ENCODE assay signal across 1 cellular context in the genomic region with DNA sequence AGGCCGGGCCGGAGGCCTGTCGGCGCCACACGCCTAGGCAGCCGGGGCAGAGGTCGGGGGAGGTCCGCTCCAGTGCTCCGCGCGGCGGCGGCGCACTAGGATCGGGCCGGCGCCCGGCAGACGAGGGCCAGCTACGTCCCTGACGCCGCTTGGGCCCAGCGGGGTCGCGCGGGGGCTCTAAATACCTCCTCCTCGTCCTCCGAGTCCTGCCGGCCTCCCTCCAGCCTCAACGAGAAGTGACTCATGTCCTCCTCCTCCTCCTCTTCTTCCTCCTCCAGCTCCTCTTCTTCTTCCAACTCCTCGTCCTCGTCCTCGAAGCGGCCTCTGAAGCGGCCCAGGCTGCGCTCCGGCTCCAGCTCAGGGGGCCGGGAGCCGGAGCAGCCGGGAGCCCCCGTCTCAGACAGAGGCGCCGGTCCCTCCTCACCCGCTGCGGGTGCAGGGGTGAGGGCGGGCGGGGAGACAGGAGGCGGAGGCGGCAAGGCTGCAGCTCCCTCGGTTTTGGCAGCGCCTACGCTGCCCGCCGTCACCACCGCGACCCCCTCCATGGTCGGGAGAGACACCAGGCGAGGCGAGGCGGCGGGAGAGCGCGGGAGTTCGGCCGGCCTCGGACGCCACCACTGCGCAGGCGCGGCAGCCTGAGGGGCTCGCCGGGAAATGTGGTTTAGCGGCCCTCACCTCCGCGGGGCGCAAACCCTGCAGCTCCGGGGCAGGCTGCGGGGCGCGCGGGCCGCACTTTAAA.
TF ChIP-seq lines count a peak whose summit lies in the region.

A gene with protein sequence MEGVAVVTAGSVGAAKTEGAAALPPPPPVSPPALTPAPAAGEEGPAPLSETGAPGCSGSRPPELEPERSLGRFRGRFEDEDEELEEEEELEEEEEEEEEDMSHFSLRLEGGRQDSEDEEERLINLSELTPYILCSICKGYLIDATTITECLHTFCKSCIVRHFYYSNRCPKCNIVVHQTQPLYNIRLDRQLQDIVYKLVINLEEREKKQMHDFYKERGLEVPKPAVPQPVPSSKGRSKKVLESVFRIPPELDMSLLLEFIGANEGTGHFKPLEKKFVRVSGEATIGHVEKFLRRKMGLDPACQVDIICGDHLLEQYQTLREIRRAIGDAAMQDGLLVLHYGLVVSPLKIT (minus strand): TSS at position 619 of the 739 bp plus-strand sequence. CDS start 74 bp downstream, at position 545.

TF ChIP-seq in K562, 482 proteins besides CTCF, POLR2A, EP300 and RAD21 (continued from another document and continues in another):
- TF ChIP-seq, protein P1, sequence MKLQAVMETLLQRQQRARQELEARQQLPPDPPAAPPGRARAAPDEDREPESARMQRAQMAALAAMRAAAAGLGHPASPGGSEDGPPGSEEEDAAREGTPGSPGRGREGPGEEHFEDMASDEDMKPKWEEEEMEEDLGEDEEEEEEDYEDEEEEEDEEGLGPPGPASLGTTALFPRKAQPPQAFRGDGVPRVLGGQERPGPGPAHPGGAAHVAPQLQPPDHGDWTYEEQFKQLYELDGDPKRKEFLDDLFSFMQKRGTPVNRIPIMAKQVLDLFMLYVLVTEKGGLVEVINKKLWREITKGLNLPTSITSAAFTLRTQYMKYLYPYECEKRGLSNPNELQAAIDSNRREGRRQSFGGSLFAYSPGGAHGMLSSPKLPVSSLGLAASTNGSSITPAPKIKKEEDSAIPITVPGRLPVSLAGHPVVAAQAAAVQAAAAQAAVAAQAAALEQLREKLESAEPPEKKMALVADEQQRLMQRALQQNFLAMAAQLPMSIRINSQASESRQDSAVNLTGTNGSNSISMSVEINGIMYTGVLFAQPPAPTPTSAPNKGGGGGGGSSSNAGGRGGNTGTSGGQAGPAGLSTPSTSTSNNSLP (IDR thresholded peaks at IDR 0.05; ENCODE audit: borderline replicate concordance, low read depth, low read length) = no peak
- TF ChIP-seq ZNF766 (CRISPR knock-in tag; conservative IDR thresholded peaks at IDR 0.05) (no peak), PYGO2 (tag; IDR thresholded peaks at IDR 0.05) (no peak), POLR2G (IDR thresholded peaks at IDR 0.05; ENCODE audit: low read depth, low read length) (peak; percentile 89), NFYB (IDR thresholded peaks at IDR 0.05; ENCODE audit: extremely low read depth, insufficient read length) (no peak), ILK (tag; IDR thresholded peaks at IDR 0.05; ENCODE audit: borderline replicate concordance, low read depth) (no peak), MEF2A (IDR thresholded peaks at IDR 0.05; ENCODE audit: control insufficient read depth, low read depth, low read length) (no peak), KLF13 (tag; IDR thresholded peaks at IDR 0.05; ENCODE audit: borderline replicate concordance, low read depth) (no peak), ZBTB43 (CRISPR knock-in tag; IDR thresholded peaks at IDR 0.05) (no peak), NRF1 (conservative IDR thresholded peaks at IDR 0.05 in 1 of 2, IDR thresholded peaks at IDR 0.05 in 1 of 2) (peak; percentile 94 to 95), GATA2 (CRISPR knock-in tag; IDR thresholded peaks at IDR 0.05) (no peak), AFF1 (IDR thresholded peaks at IDR 0.05; ENCODE audit: low read depth in 1 of 2, partially characterized antibody in 2 of 2) (no peak), BHLHE40 (IDR thresholded peaks at IDR 0.05; ENCODE audit: low read length) (no peak), E2F3 (CRISPR knock-in tag; IDR thresholded peaks at IDR 0.05) (peak; percentile 82), ZNF318 (IDR thresholded peaks at IDR 0.05; ENCODE audit: borderline replicate concordance in 1 of 2, low read depth in 1 of 2) (no peak), ZNF239 (CRISPR knock-in tag; IDR thresholded peaks at IDR 0.05) (no peak), U2AF1 (optimal IDR thresholded peaks at IDR 0.05; ENCODE audit: low read depth, low read length) (peak; percentile 21), MYBL2 (IDR thresholded peaks at IDR 0.05; ENCODE audit: low read depth) (no peak), MYBL2 (CRISPR knock-in tag; IDR thresholded peaks at IDR 0.05; ENCODE audit: borderline replicate concordance) (no peak), RB1 (IDR thresholded peaks at IDR 0.05; ENCODE audit: low read depth) (peak; percentile 86), NEUROD1 (IDR thresholded peaks at IDR 0.05; ENCODE audit: borderline replicate concordance, low read depth, low read length, partially characterized antibody) (no peak), ZNF253 (CRISPR knock-in tag; conservative IDR thresholded peaks at IDR 0.05) (no peak), MIER1 (IDR thresholded peaks at IDR 0.05; ENCODE audit: low read depth) (no peak), CC2D1A (IDR thresholded peaks at IDR 0.05) (no peak), SIX5 (IDR thresholded peaks at IDR 0.05; ENCODE audit: borderline replicate concordance in 1 of 2, insufficient read depth in 1 of 2, low read depth in 1 of 2, low read length in 2 of 2) (peak; percentile 24 to 44; a peak in 1 of 4 replicates), NFE2L1 (tag; IDR thresholded peaks at IDR 0.05; ENCODE audit: borderline replicate concordance, low read depth) (no peak), LEF1 (IDR thresholded peaks at IDR 0.05) (no peak), ZNF175 (CRISPR knock-in tag; IDR thresholded peaks at IDR 0.05; ENCODE audit: low read depth) (no peak), CCAR2 (IDR thresholded peaks at IDR 0.05; ENCODE audit: low read depth, low read length) (no peak), ZNF551 (CRISPR knock-in tag; IDR thresholded peaks at IDR 0.05) (no peak), ZNF23 (CRISPR knock-in tag; IDR thresholded peaks at IDR 0.05) (no peak)
- TF ChIP-seq, protein P2, sequence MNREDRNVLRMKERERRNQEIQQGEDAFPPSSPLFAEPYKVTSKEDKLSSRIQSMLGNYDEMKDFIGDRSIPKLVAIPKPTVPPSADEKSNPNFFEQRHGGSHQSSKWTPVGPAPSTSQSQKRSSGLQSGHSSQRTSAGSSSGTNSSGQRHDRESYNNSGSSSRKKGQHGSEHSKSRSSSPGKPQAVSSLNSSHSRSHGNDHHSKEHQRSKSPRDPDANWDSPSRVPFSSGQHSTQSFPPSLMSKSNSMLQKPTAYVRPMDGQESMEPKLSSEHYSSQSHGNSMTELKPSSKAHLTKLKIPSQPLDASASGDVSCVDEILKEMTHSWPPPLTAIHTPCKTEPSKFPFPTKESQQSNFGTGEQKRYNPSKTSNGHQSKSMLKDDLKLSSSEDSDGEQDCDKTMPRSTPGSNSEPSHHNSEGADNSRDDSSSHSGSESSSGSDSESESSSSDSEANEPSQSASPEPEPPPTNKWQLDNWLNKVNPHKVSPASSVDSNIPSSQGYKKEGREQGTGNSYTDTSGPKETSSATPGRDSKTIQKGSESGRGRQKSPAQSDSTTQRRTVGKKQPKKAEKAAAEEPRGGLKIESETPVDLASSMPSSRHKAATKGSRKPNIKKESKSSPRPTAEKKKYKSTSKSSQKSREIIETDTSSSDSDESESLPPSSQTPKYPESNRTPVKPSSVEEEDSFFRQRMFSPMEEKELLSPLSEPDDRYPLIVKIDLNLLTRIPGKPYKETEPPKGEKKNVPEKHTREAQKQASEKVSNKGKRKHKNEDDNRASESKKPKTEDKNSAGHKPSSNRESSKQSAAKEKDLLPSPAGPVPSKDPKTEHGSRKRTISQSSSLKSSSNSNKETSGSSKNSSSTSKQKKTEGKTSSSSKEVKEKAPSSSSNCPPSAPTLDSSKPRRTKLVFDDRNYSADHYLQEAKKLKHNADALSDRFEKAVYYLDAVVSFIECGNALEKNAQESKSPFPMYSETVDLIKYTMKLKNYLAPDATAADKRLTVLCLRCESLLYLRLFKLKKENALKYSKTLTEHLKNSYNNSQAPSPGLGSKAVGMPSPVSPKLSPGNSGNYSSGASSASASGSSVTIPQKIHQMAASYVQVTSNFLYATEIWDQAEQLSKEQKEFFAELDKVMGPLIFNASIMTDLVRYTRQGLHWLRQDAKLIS (CRISPR knock-in tag; IDR thresholded peaks at IDR 0.05) = peak; percentile 78; the same call in 1 of the 2 replicates
